ENCODE assay signal across 9 cellular contexts in genomic region chr19:55087542-55087935, GRCh38. TPM values are rescaled to one million over a fixed set of nuclear protein-coding genes. Genes with fewer than 3 reads are reported as not detected.
DNase-seq lines count a peak whose midpoint lies in the region; ATAC-seq and TF ChIP-seq lines count a peak whose summit lies in the region.
"Had no signal": no experiment of that assay in that cellular context is flagged by ENCODE, and none has a peak within 500 bp of the region (broad histone marks: within the 10 kb centered on the region; RNA-seq: fewer than 3 reads in every experiment).

No MANE protein-coding gene starts in this region.

- H3K4me1 ChIP-seq in esophagus squamous epithelium = peaks cover 18 to 40% (median 20%) of the 10 kb centered on the region in 3 donors

- peak overlapping the region; percentile 24 to 69 (median 41) for H3K4me3 ChIP-seq in esophagus squamous epithelium

- peak overlapping the region in 3 of 4 donors; percentile 70 to 90 (median 89) for H3K4me3 Mint-ChIP-seq in IgD-negative memory B cell
- peak overlapping the region; percentile 68 for H3K4me3 Mint-ChIP-seq in natural killer cell treated with Interleukin-12 subunit alpha and Interleukin-12 subunit beta and Interleukin-15 and Interleukin-18, amount 100 ng/mL, for 72 hours

- intact Hi-C loops in esophagus squamous epithelium (cut with DNase I) = no loop called here

- no peak for ATAC-seq in natural killer cell treated with Interleukin-12 subunit alpha and Interleukin-12 subunit beta and Interleukin-15 and Interleukin-18, amount 100 ng/mL, for 72 hours
- ATAC-seq in HG02870 (IDR thresholded peaks at IDR 0.05; ENCODE audit: unreplicated experiment) = no peak

- H3K27me3 ChIP-seq in esophagus squamous epithelium = peaks cover 0 to 48% (median 8%) of the 10 kb centered on the region in 4 donors

- DNase-seq in AG08395 (ENCODE audit: low spot score) (peak; percentile 52), esophagus squamous epithelium (lab: John Stamatoyannopoulos, UW) (no peak), OCI-M1 (lab: John Stamatoyannopoulos, UW) (no peak), HT-29 (ENCODE audit: low spot score) (no peak), T-helper 9 cell (no peak)
- peak; percentile 58 for DNase-seq in natural killer cell treated with Interleukin-12 subunit alpha and Interleukin-12 subunit beta and Interleukin-15 and Interleukin-18, amount 100 ng/mL, for 72 hours (ENCODE audit: low spot score)
- DNase-seq: SHP77 had no signal

- 34% methylated on average over 13 to 16 of the region's 18 CpGs for WGBS in esophagus squamous epithelium, 2 donors

- H3K27ac Mint-ChIP-seq in IgD-negative memory B cell = no peak overlapping the region
- H3K27ac Mint-ChIP-seq in natural killer cell treated with Interleukin-12 subunit alpha and Interleukin-12 subunit beta and Interleukin-15 and Interleukin-18, amount 100 ng/mL, for 72 hours = no peak overlapping the region

- peaks cover 13 to 20% (median 17%) of the 10 kb centered on the region in 3 donors for H3K4me1 Mint-ChIP-seq in IgD-negative memory B cell
- peaks cover 32 to 34% of the 10 kb centered on the region in 2 donors for H3K4me1 Mint-ChIP-seq in natural killer cell treated with Interleukin-12 subunit alpha and Interleukin-12 subunit beta and Interleukin-15 and Interleukin-18, amount 100 ng/mL, for 72 hours (ENCODE audit: low read depth in 2 of 2)

- peaks cover 4% of the 10 kb centered on the region for H3K36me3 Mint-ChIP-seq in IgD-negative memory B cell
- H3K36me3 Mint-ChIP-seq in natural killer cell treated with Interleukin-12 subunit alpha and Interleukin-12 subunit beta and Interleukin-15 and Interleukin-18, amount 100 ng/mL, for 72 hours = no peaks in the 10 kb centered on the region

- H3K9me3 Mint-ChIP-seq in IgD-negative memory B cell = peaks cover 0 to 1% (median 0%) of the 10 kb centered on the region in 3 donors
- peaks cover 2% of the 10 kb centered on the region for H3K9me3 Mint-ChIP-seq in natural killer cell treated with Interleukin-12 subunit alpha and Interleukin-12 subunit beta and Interleukin-15 and Interleukin-18, amount 100 ng/mL, for 72 hours

- peaks cover 5 to 42% (median 12%) of the 10 kb centered on the region in 3 donors for H3K36me3 ChIP-seq in esophagus squamous epithelium

- no peak for TF ChIP-seq CTCF in esophagus squamous epithelium (IDR thresholded peaks at IDR 0.05)

- no peaks in the 10 kb centered on the region for H3K9me3 ChIP-seq in esophagus squamous epithelium

- no peak for TF ChIP-seq POLR2A in esophagus squamous epithelium (IDR thresholded peaks at IDR 0.05)

- peak overlapping the region in 3 of 4 donors; percentile 52 to 59 (median 55) for H3K27ac ChIP-seq in esophagus squamous epithelium

- peaks cover 26% of the 10 kb centered on the region for H3K27me3 Mint-ChIP-seq in IgD-negative memory B cell
- H3K27me3 Mint-ChIP-seq in natural killer cell treated with Interleukin-12 subunit alpha and Interleukin-12 subunit beta and Interleukin-15 and Interleukin-18, amount 100 ng/mL, for 72 hours = peaks cover 20 to 21% of the 10 kb centered on the region in 2 donors

RNA-seq across cellular contexts. Expression of gene EPS8L1, which starts 11.9 kb away (rescaled TPM):
- polyA plus RNA-seq in IgD-negative memory B cell = 0.93 TPM
- 100 to 1,000 TPM; 151 to 341 (median 286) TPM for total RNA-seq in esophagus squamous epithelium
- total RNA-seq in natural killer cell treated with Interleukin-12 subunit alpha and Interleukin-12 subunit beta and Interleukin-15 and Interleukin-18, amount 100 ng/mL, for 72 hours = 1 to 10 TPM; 1.3 to 8.7 TPM
- 543 and 612 TPM in 2 replicates for total RNA-seq in HT-29 (2014; rRNA removed; shearing (Covaris generic))

RNA-seq across cellular contexts. Expression of gene RDH13, which starts 24.6 kb away (rescaled TPM):
- polyA plus RNA-seq in IgD-negative memory B cell = 18.7 TPM
- total RNA-seq in esophagus squamous epithelium = 10 to 100 TPM; 32.2 to 68.0 (median 41.4) TPM
- total RNA-seq in natural killer cell treated with Interleukin-12 subunit alpha and Interleukin-12 subunit beta and Interleukin-15 and Interleukin-18, amount 100 ng/mL, for 72 hours = 10 to 100 TPM; 13.4 to 31.0 TPM
- 107 and 119 TPM in 2 replicates for total RNA-seq in HT-29 (2014; rRNA removed; shearing (Covaris generic))

RNA-seq across cellular contexts. Expression of gene PPP1R12C, which starts 29.9 kb away (rescaled TPM):
- polyA plus RNA-seq in IgD-negative memory B cell = 7.4 TPM
- 10 to 100 TPM; 35.1 to 89.1 (median 43.7) TPM for total RNA-seq in esophagus squamous epithelium
- 100 to 1,000 TPM; 157 to 251 TPM for total RNA-seq in natural killer cell treated with Interleukin-12 subunit alpha and Interleukin-12 subunit beta and Interleukin-15 and Interleukin-18, amount 100 ng/mL, for 72 hours
- total RNA-seq in HT-29 (2014; rRNA removed; shearing (Covaris generic)) = 227 and 261 TPM in 2 replicates

RNA-seq across cellular contexts. Expression of gene GP6, which starts 49.5 kb away (rescaled TPM):
- 0.55 TPM for polyA plus RNA-seq in IgD-negative memory B cell
- not detected for total RNA-seq in esophagus squamous epithelium
- total RNA-seq in natural killer cell treated with Interleukin-12 subunit alpha and Interleukin-12 subunit beta and Interleukin-15 and Interleukin-18, amount 100 ng/mL, for 72 hours = under 1 TPM in 1 of 2 donors, not detected in 1; 0.22 TPM
- total RNA-seq in HT-29 (2014; rRNA removed; shearing (Covaris generic)) = 0.05 TPM in 1 of 2 replicates, not detected in the other

Comparison
In these comparisons a context has a peak if more than half of its experiments do, and no peak if none do; other contexts are left out.
1. DNase-seq: peak in AG08395 (single experiment) and natural killer cell treated with Interleukin-12 subunit alpha and Interleukin-12 subunit beta and Interleukin-15 and Interleukin-18, amount 100 ng/mL, for 72 hours (single experiment); none in esophagus squamous epithelium (single experiment), OCI-M1 (single experiment), HT-29 (single experiment) and T-helper 9 cell (single experiment).
2. RNA of gene EPS8L1, which starts 11.9 kb away (total RNA-seq): 543 to 612 TPM in HT-29 and 151 to 341 TPM in esophagus squamous epithelium; 1.3 to 8.7 TPM in natural killer cell treated with Interleukin-12 subunit alpha and Interleukin-12 subunit beta and Interleukin-15 and Interleukin-18, amount 100 ng/mL, for 72 hours; every median in the first group is over 10 times any median in the second.